In genomic region chr3:103510760-103511159, GRCh38 we compare ENCODE assay signal across 3 cellular contexts.
"Had no signal": no experiment of that assay in that cellular context is flagged by ENCODE, and none has a peak within 500 bp of the region (broad histone marks: within the 10 kb centered on the region; RNA-seq: fewer than 3 reads in every experiment).

No MANE protein-coding gene starts in this region.

- ATAC-seq: GM12878 had no signal

- H3K4me3 ChIP-seq: GM12878 had no signal

- DNase-seq: GDM1, GF-D8 had no signal
